Comparison of ENCODE assay signal across 1 cellular context in genomic region chr21:29299906-29300546, GRCh38.
TF ChIP-seq lines count a peak whose summit lies in the region.

No MANE protein-coding gene starts in this region.

TF ChIP-seq in K562, 482 proteins besides CTCF, POLR2A, EP300 and RAD21 (continued from another document and continues in another):
- no peak for TF ChIP-seq ZFP36 (IDR thresholded peaks at IDR 0.05; ENCODE audit: low read depth, low read length, partially characterized antibody)
- TF ChIP-seq XRCC4 (IDR thresholded peaks at IDR 0.05; ENCODE audit: extremely low read depth, insufficient read depth, insufficient read length) = no peak
- no peak for TF ChIP-seq XRCC3 (IDR thresholded peaks at IDR 0.05)
- TF ChIP-seq ZBTB8A (IDR thresholded peaks at IDR 0.05; ENCODE audit: partially characterized antibody) = no peak
- no peak for TF ChIP-seq ATF6 (CRISPR knock-in tag; IDR thresholded peaks at IDR 0.05)
- 0 out of 2 replicates have a peak, but pooled peaks have one; percentile 52 for TF ChIP-seq ZNF592 (IDR thresholded peaks at IDR 0.05)
- TF ChIP-seq MTA2 (IDR thresholded peaks at IDR 0.05; ENCODE audit: low read depth) = peak; percentile 32; the same call in 1 of the 2 replicates
- TF ChIP-seq ZKSCAN3 (CRISPR knock-in tag; IDR thresholded peaks at IDR 0.05) = no peak
- TF ChIP-seq ATF1 (CRISPR knock-in tag; IDR thresholded peaks at IDR 0.05) = no peak
- TF ChIP-seq ATF1 (tag; IDR thresholded peaks at IDR 0.05) = peak; percentile 36
- no peak for TF ChIP-seq NR2C2 (CRISPR knock-in tag; IDR thresholded peaks at IDR 0.05)
- TF ChIP-seq NR2C2 (tag; IDR thresholded peaks at IDR 0.05) = peak; percentile 71
- peak; percentile 65 for TF ChIP-seq USF1 (CRISPR knock-in tag; IDR thresholded peaks at IDR 0.05)
- TF ChIP-seq RFX1 (IDR thresholded peaks at IDR 0.05) = no peak
- no peak for TF ChIP-seq ZNF12 (CRISPR knock-in tag; IDR thresholded peaks at IDR 0.05)
- peak; percentile 39; the same call in 1 of the 2 replicates for TF ChIP-seq STAT5A (IDR thresholded peaks at IDR 0.05; ENCODE audit: borderline replicate concordance, low read length)
- TF ChIP-seq SRSF9 (IDR thresholded peaks at IDR 0.05; ENCODE audit: borderline replicate concordance, low read depth, low read length) = no peak
- TF ChIP-seq ZEB2 (IDR thresholded peaks at IDR 0.05) = peak; percentile 74; the same call in 1 of the 2 replicates
- peak; percentile 80; the same call in 1 of the 2 replicates for TF ChIP-seq ZNF764 (CRISPR knock-in tag; IDR thresholded peaks at IDR 0.05; ENCODE audit: low read depth)
- TF ChIP-seq ETV6 (IDR thresholded peaks at IDR 0.05; ENCODE audit: borderline replicate concordance in 1 of 2, low read depth in 2 of 2, low read length in 1 of 2) = no peak
- TF ChIP-seq ETV6 (CRISPR knock-in tag; IDR thresholded peaks at IDR 0.05; ENCODE audit: borderline replicate concordance) = no peak
- TF ChIP-seq ZNF444 (CRISPR knock-in tag; IDR thresholded peaks at IDR 0.05) = no peak
- no peak for TF ChIP-seq ZNF253 (CRISPR knock-in tag; conservative IDR thresholded peaks at IDR 0.05)
- no peak for TF ChIP-seq SNAPC5 (CRISPR knock-in tag; IDR thresholded peaks at IDR 0.05)
- 0 out of 2 replicates have a peak, but pooled peaks have one; percentile 28 for TF ChIP-seq FOXM1 (IDR thresholded peaks at IDR 0.05; ENCODE audit: low read depth)
- TF ChIP-seq FOXM1 (CRISPR knock-in tag; IDR thresholded peaks at IDR 0.05; ENCODE audit: low read depth) = no peak
- TF ChIP-seq TOE1 (IDR thresholded peaks at IDR 0.05; ENCODE audit: borderline replicate concordance) = peak; percentile 41; the same call in 1 of the 2 replicates
- TF ChIP-seq TOE1 (CRISPR knock-in tag; IDR thresholded peaks at IDR 0.05; ENCODE audit: borderline replicate concordance, low read depth) = no peak
- peak in 1 of 2 experiments; percentile 56; a peak in 1 of 4 replicates for TF ChIP-seq SRF (CRISPR knock-in tag; IDR thresholded peaks at IDR 0.05)
- TF ChIP-seq SRSF1 (IDR thresholded peaks at IDR 0.05; ENCODE audit: low read depth, low read length) = no peak
- TF ChIP-seq ARNT (IDR thresholded peaks at IDR 0.05) = peak in 1 of 2 experiments; percentile 23; a peak in 1 of 4 replicates
- no peak for TF ChIP-seq ZNF518B (CRISPR knock-in tag; IDR thresholded peaks at IDR 0.05)
- TF ChIP-seq CHAMP1 (IDR thresholded peaks at IDR 0.05) = no peak
- TF ChIP-seq NFRKB (IDR thresholded peaks at IDR 0.05; ENCODE audit: low read depth) = 0 out of 2 replicates have a peak, but pooled peaks have one; percentile 10
- TF ChIP-seq SUPT5H (IDR thresholded peaks at IDR 0.05) = no peak
- TF ChIP-seq ZNF263 (CRISPR knock-in tag; IDR thresholded peaks at IDR 0.05; ENCODE audit: borderline replicate concordance) = 0 out of 2 replicates have a peak, but pooled peaks have one; percentile 1
- 0 out of 2 replicates have a peak, but pooled peaks have one; percentile 13 for TF ChIP-seq E2F5 (CRISPR knock-in tag; IDR thresholded peaks at IDR 0.05)
- no peak for TF ChIP-seq HNRNPLL (IDR thresholded peaks at IDR 0.05; ENCODE audit: low read depth, low read length, poor library complexity, severe bottlenecking)
- no peak; the same call in 1 of the 2 replicates for TF ChIP-seq ZNF197 (CRISPR knock-in tag; IDR thresholded peaks at IDR 0.05; ENCODE audit: low read depth)
- no peak for TF ChIP-seq HNRNPL (IDR thresholded peaks at IDR 0.05; ENCODE audit: low read depth, low read length)
- TF ChIP-seq ZNF316 (IDR thresholded peaks at IDR 0.05) = peak; percentile 99
- peak; percentile 100 for TF ChIP-seq TAF9B (IDR thresholded peaks at IDR 0.05; ENCODE audit: partially characterized antibody)
- no peak for TF ChIP-seq E2F8 (IDR thresholded peaks at IDR 0.05; ENCODE audit: low read depth, partially characterized antibody)
- TF ChIP-seq TGIF2 (CRISPR knock-in tag; IDR thresholded peaks at IDR 0.05) = no peak
- peak; percentile 81 for TF ChIP-seq ARID1B (IDR thresholded peaks at IDR 0.05)
- TF ChIP-seq MAX (CRISPR knock-in tag; IDR thresholded peaks at IDR 0.05) = no peak
- TF ChIP-seq MAZ (CRISPR knock-in tag; conservative IDR thresholded peaks at IDR 0.05 in 1 of 2, IDR thresholded peaks at IDR 0.05 in 1 of 2) = peak; percentile 28 to 64
- no peak for TF ChIP-seq SMAD1 (IDR thresholded peaks at IDR 0.05; ENCODE audit: low read depth, low read length, partially characterized antibody)
- peak; percentile 79 for TF ChIP-seq LEF1 (IDR thresholded peaks at IDR 0.05)
- TF ChIP-seq TCFL5 (CRISPR knock-in tag; conservative IDR thresholded peaks at IDR 0.05) = no peak
- no peak for TF ChIP-seq IFI16 (CRISPR knock-in tag; IDR thresholded peaks at IDR 0.05)
- peak; percentile 78 for TF ChIP-seq ATF7 (IDR thresholded peaks at IDR 0.05)
- no peak for TF ChIP-seq HMG20A (CRISPR knock-in tag; conservative IDR thresholded peaks at IDR 0.05)
